17 cellular contexts compared by ENCODE assay signal in genomic region chr13:98158172-98158907, GRCh38. TPM values are rescaled to one million over a fixed set of nuclear protein-coding genes. Genes with fewer than 3 reads are reported as not detected.
DNase-seq lines count a peak whose midpoint lies in the region; ATAC-seq, FAIRE-seq and TF ChIP-seq lines count a peak whose summit lies in the region.
"Had no signal": no experiment of that assay in that cellular context is flagged by ENCODE, and none has a peak within 500 bp of the region (broad histone marks: within the 10 kb centered on the region; RNA-seq: fewer than 3 reads in every experiment).

No MANE protein-coding gene starts in this region.

- intact Hi-C loops in HepG2 (cut with micrococcal nuclease; ENCODE audit: unreplicated experiment) = no loop called here
- intact Hi-C loops in activated T-helper 2 cell treated with anti-CD3 and anti-CD28 coated beads, Interferon-gamma antibody, Interleukin-2, Interleukin-4, amounts not matched to agents 10 μg/mL and 5 μg/mL and 100 μg/mL, durations not matched to agents 14 hours and 24 hours and 36 hours (cut with micrococcal nuclease) = no loop called here

- H3K27me3 Mint-ChIP-seq in brain = no peaks in the 10 kb centered on the region
- no peaks in the 10 kb centered on the region for H3K27me3 Mint-ChIP-seq in activated T-helper 2 cell treated with anti-CD3 and anti-CD28 coated beads, Interferon-gamma antibody, Interleukin-2, Interleukin-4, amounts not matched to agents 10 μg/mL and 5 μg/mL and 100 μg/mL, durations not matched to agents 14 hours and 24 hours and 36 hours (ENCODE audit: low read depth)

- WGBS in liver = 89% methylated on average over 5 of the region's 5 CpGs
- WGBS in HepG2 (ENCODE audit: low lambda C conversion rate) = 96% methylated on average over 5 of the region's 5 CpGs

- peak overlapping the region in 3 of 5 experiments; percentile 38 to 68 (median 44) for H3K27ac Mint-ChIP-seq in brain
- H3K27ac Mint-ChIP-seq in activated T-helper 2 cell treated with anti-CD3 and anti-CD28 coated beads, Interferon-gamma antibody, Interleukin-2, Interleukin-4, amounts not matched to agents 10 μg/mL and 5 μg/mL and 100 μg/mL, durations not matched to agents 14 hours and 24 hours and 36 hours = no peak overlapping the region

- no peak for DNase-seq in HepG2 (ENCODE audit: low spot score)
- DNase-seq in myocyte (ENCODE audit: low read depth) = peak; percentile 68
- DNase-seq in HTR-8/SVneo (ENCODE audit: insufficient read length, low spot score) = no peak
- DNase-seq in activated T-helper 2 cell treated with anti-CD3 and anti-CD28 coated beads, Interferon-gamma antibody, Interleukin-2, Interleukin-4, amounts not matched to agents 10 μg/mL and 5 μg/mL and 100 μg/mL, durations not matched to agents 14 hours and 24 hours and 36 hours (ENCODE audit: low spot score) = no peak
- DNase-seq in HuH-7.5 (ENCODE audit: low spot score) = no peak
- DNase-seq: EL, MV-4-11, NCI-H1417, NCI-H1930, NCI-H2171, NCI-H446, PC-9 had no signal

- H3K4me3 ChIP-seq in liver (ENCODE audit: low read depth in 1 of 3, low read length in 3 of 3) = no peak overlapping the region
- no peak overlapping the region for H3K4me3 ChIP-seq in HepG2 (replicated peaks in 1 of 3; ENCODE audit: insufficient read depth in 1 of 3, low read depth in 2 of 3, low read length in 3 of 3)
- H3K4me3 ChIP-seq: PC-9 had no signal

- peaks cover 40% of the 10 kb centered on the region for H3K4me1 Mint-ChIP-seq in brain
- no peaks in the 10 kb centered on the region for H3K4me1 Mint-ChIP-seq in activated T-helper 2 cell treated with anti-CD3 and anti-CD28 coated beads, Interferon-gamma antibody, Interleukin-2, Interleukin-4, amounts not matched to agents 10 μg/mL and 5 μg/mL and 100 μg/mL, durations not matched to agents 14 hours and 24 hours and 36 hours (ENCODE audit: low read depth)

- in situ Hi-C loops in HepG2 (cut with HindIII; ENCODE audit: extremely low pct_ligation_motif_present, low pct_unique_long_range_greater_than_20kb) = no loop called here

- H3K27me3 ChIP-seq in liver (ENCODE audit: control insufficient read depth in 4 of 4, insufficient read depth in 4 of 4, low read length in 3 of 4) (no peaks in the 10 kb centered on the region), HepG2 (ENCODE audit: control insufficient read depth in 1 of 2, insufficient read depth in 2 of 2, low read length in 2 of 2) (no peaks in the 10 kb centered on the region)

- H3K79me2 ChIP-seq in HepG2 (ENCODE audit: insufficient read depth, low read length) = peaks cover 98% of the 10 kb centered on the region

- POLR2A ChIA-PET in HepG2 (lab: Yijun Ruan, JAX) = interaction anchor here (0.7 kb wide), 1 partner anchor 116 kb away, joined by 3 read pairs; no protein-coding TSS in a partner anchor

- H3K36me3 ChIP-seq in liver (ENCODE audit: control insufficient read depth in 4 of 4, insufficient read depth in 3 of 4, low read depth in 1 of 4, low read length in 3 of 4) = no peaks in the 10 kb centered on the region
- peaks cover 11 to 40% of the 10 kb centered on the region in 2 experiments for H3K36me3 ChIP-seq in HepG2 (replicated peaks in 1 of 2; ENCODE audit: control insufficient read depth in 1 of 2, insufficient read depth in 2 of 2, low read length in 2 of 2)

- TF ChIP-seq RAD21 in liver (IDR thresholded peaks at IDR 0.05) (no peak), HepG2 (CRISPR knock-in tag; IDR thresholded peaks at IDR 0.05) (no peak)

- no TSS peak for BruUV-seq in HepG2 (replicated peaks; lab: Mats Ljungman, UMichigan)

- H3K9ac ChIP-seq in liver (ENCODE audit: low read depth in 1 of 2, low read length in 2 of 2) (no peak overlapping the region), HepG2 (ENCODE audit: insufficient read depth, low read depth, low read length) (no peak overlapping the region)

- H3K4me1 ChIP-seq in liver (ENCODE audit: control insufficient read depth in 4 of 4, insufficient read depth in 4 of 4, low read length in 3 of 4) (peaks cover 5 to 26% (median 16%) of the 10 kb centered on the region in 4 donors), HepG2 (ENCODE audit: insufficient read depth, low read length) (peaks cover 100% of the 10 kb centered on the region)

- ATAC-seq in HepG2 = no peak

- peaks cover 55% of the 10 kb centered on the region for H3K36me3 Mint-ChIP-seq in brain
- no peaks in the 10 kb centered on the region for H3K36me3 Mint-ChIP-seq in activated T-helper 2 cell treated with anti-CD3 and anti-CD28 coated beads, Interferon-gamma antibody, Interleukin-2, Interleukin-4, amounts not matched to agents 10 μg/mL and 5 μg/mL and 100 μg/mL, durations not matched to agents 14 hours and 24 hours and 36 hours (ENCODE audit: low read depth)

- TF ChIP-seq CTCF in liver (IDR thresholded peaks at IDR 0.05; ENCODE audit: low read depth, low read length, missing input control) (no peak), HepG2 (CRISPR knock-in tag; IDR thresholded peaks at IDR 0.05) (no peak), brain (conservative IDR thresholded peaks at IDR 0.05) (no peak)

- H2AFZ ChIP-seq in HepG2 (ENCODE audit: low read length) = no peak overlapping the region
- H2AFZ ChIP-seq: PC-9 had no signal

- H3K9me3 Mint-ChIP-seq in brain = peaks cover 0 to 20% (median 5%) of the 10 kb centered on the region in 5 experiments
- H3K9me3 Mint-ChIP-seq in activated T-helper 2 cell treated with anti-CD3 and anti-CD28 coated beads, Interferon-gamma antibody, Interleukin-2, Interleukin-4, amounts not matched to agents 10 μg/mL and 5 μg/mL and 100 μg/mL, durations not matched to agents 14 hours and 24 hours and 36 hours = no peaks in the 10 kb centered on the region

- TF ChIP-seq POLR2A in HepG2 (IDR thresholded peaks at IDR 0.05; ENCODE audit: insufficient read depth in 1 of 2, low read depth in 2 of 2, low read length in 2 of 2) = no peak

- H3K4me3 Mint-ChIP-seq in brain = no peak overlapping the region
- no peak overlapping the region for H3K4me3 Mint-ChIP-seq in activated T-helper 2 cell treated with anti-CD3 and anti-CD28 coated beads, Interferon-gamma antibody, Interleukin-2, Interleukin-4, amounts not matched to agents 10 μg/mL and 5 μg/mL and 100 μg/mL, durations not matched to agents 14 hours and 24 hours and 36 hours (ENCODE audit: low read depth)

- no peak overlapping the region for H3K4me2 ChIP-seq in HepG2 (ENCODE audit: low read depth, low read length)
- H3K4me2 ChIP-seq: PC-9 had no signal

- FAIRE-seq in HepG2 (lab: Jason Lieb, UNC) (no peak), HTR-8/SVneo (lab: Jason Lieb, UNC) (no peak)

- H4K20me1 ChIP-seq in HepG2 (ENCODE audit: insufficient read depth, low read length) = peaks cover 74% of the 10 kb centered on the region

- H3K9me3 ChIP-seq in liver (ENCODE audit: control insufficient read depth in 4 of 4, low read length in 3 of 4) (no peaks in the 10 kb centered on the region), HepG2 (ENCODE audit: low read length) (no peaks in the 10 kb centered on the region)

- no peak overlapping the region for H3K27ac ChIP-seq in liver (ENCODE audit: low read depth in 1 of 2, low read length in 2 of 2)
- H3K27ac ChIP-seq in HepG2 (ENCODE audit: extremely low read length, insufficient read depth, low read length) = no peak overlapping the region
- H3K27ac ChIP-seq: C4-2B, PC-9 had no signal

- TF ChIP-seq EP300 in HepG2 (IDR thresholded peaks at IDR 0.05; ENCODE audit: low read depth in 2 of 2, low read length in 2 of 2) (no peak), HepG2 (CRISPR knock-in tag; IDR thresholded peaks at IDR 0.05; ENCODE audit: borderline replicate concordance) (no peak)

- CTCF ChIA-PET in HepG2 (lab: Yijun Ruan, JAX; ENCODE audit: low intra/inter-chr PET ratio, low total read pairs) = no interaction called here

RNA-seq across cellular contexts. Expression of gene FARP1, which starts 15.4 kb away (rescaled TPM):
- total RNA-seq in liver (10 to 100 TPM; 29.4 to 62.6 TPM), HepG2 (2016; rRNA removed; fragmentation: Illumina TruSeq; extraction: Trizol) (70.1 and 70.6 TPM in 2 replicates), myocyte (11.2 and 18.5 TPM in 2 replicates)
- polyA plus RNA-seq in liver (10 to 100 TPM; 28.4 to 50.2 TPM), HepG2 (2011; rRNA removed) (109 and 126 TPM in 2 replicates), brain (ENCODE audit: insufficient read depth, low read depth, low replicate concordance) (86.6 TPM)
- 91.6 and 94.1 TPM in 2 replicates for total RNA-seq in HepG2 (2016; cell fraction: cytosol; rRNA removed; fragmentation: Illumina TruSeq; extraction: Trizol; ENCODE audit: low read depth)
- total RNA-seq in HepG2 (2016; cell fraction: insoluble cytoplasmic fraction; rRNA removed; fragmentation: Illumina TruSeq; extraction: Trizol) = 64.4 and 75.8 TPM in 2 replicates
- total RNA-seq in HepG2 (2016; cell fraction: membrane; rRNA removed; fragmentation: Illumina TruSeq; extraction: Trizol) = 122 and 143 TPM in 2 replicates
- 136 and 157 TPM in 2 replicates for total RNA-seq in HepG2 (2016; cell fraction: nucleus; rRNA removed; fragmentation: Illumina TruSeq; extraction: Trizol)
- polyA plus RNA-seq in HepG2 (2011; cell fraction: cytosol; rRNA removed) = 71.5 and 112 TPM in 2 replicates
- 463 and 562 TPM in 2 replicates for polyA plus RNA-seq in HepG2 (2011; cell fraction: nucleus; rRNA removed)
- 322 and 394 TPM in 2 replicates for polyA plus RNA-seq in HepG2 (2012)
- polyA plus RNA-seq in HepG2 (2016; cell fraction: cytosol; fragmentation: Illumina TruSeq; extraction: Trizol; ENCODE audit: low read depth) = 109 and 112 TPM in 2 replicates
- polyA plus RNA-seq in HepG2 (2016; cell fraction: insoluble cytoplasmic fraction; fragmentation: Illumina TruSeq; extraction: Trizol; ENCODE audit: low read depth) = 77.6 and 113 TPM in 2 replicates
- 192 and 207 TPM in 2 replicates for polyA plus RNA-seq in HepG2 (2016; cell fraction: membrane; fragmentation: Illumina TruSeq; extraction: Trizol; ENCODE audit: low read depth)
- 224 and 256 TPM in 2 replicates for polyA plus RNA-seq in HepG2 (2016; cell fraction: nucleus; fragmentation: Illumina TruSeq; extraction: Trizol; ENCODE audit: insufficient read depth, low read depth)
- 0.68 and 162 TPM in 2 replicates for polyA minus RNA-seq in HepG2 (2011; rRNA and poly(A)+ RNA removed; ENCODE audit: low replicate concordance)
- 152 and 206 TPM in 2 replicates for polyA minus RNA-seq in HepG2 (2011; cell fraction: cytosol; rRNA and poly(A)+ RNA removed)
- polyA minus RNA-seq in HepG2 (2011; cell fraction: nucleus; rRNA and poly(A)+ RNA removed) = 598 and 660 TPM in 2 replicates
- polyA plus RNA-seq in myocyte (2012) = 65.4 TPM
- total RNA-seq in activated T-helper 2 cell treated with anti-CD3 and anti-CD28 coated beads, Interferon-gamma antibody, Interleukin-2, Interleukin-4, amounts not matched to agents 10 μg/mL and 5 μg/mL and 100 μg/mL, durations not matched to agents 14 hours and 24 hours and 36 hours = 0.55 and 0.89 TPM in 2 replicates

RNA-seq across cellular contexts. Expression of gene RNF113B, which starts 18.7 kb away (rescaled TPM):
- total RNA-seq in liver (not detected), HepG2 (2016; rRNA removed; fragmentation: Illumina TruSeq; extraction: Trizol) (not detected in 2 replicates), myocyte (not detected in 2 replicates)
- polyA plus RNA-seq in liver (under 1 TPM in 1 of 2 donors, not detected in 1; 0.64 TPM), HepG2 (2011; rRNA removed) (not detected in 2 replicates), brain (ENCODE audit: insufficient read depth, low read depth, low replicate concordance) (not detected)
- not detected in 2 replicates for total RNA-seq in HepG2 (2016; cell fraction: cytosol; rRNA removed; fragmentation: Illumina TruSeq; extraction: Trizol; ENCODE audit: low read depth)
- total RNA-seq in HepG2 (2016; cell fraction: insoluble cytoplasmic fraction; rRNA removed; fragmentation: Illumina TruSeq; extraction: Trizol) = not detected in 2 replicates
- total RNA-seq in HepG2 (2016; cell fraction: membrane; rRNA removed; fragmentation: Illumina TruSeq; extraction: Trizol) = not detected in 2 replicates
- not detected in 2 replicates for total RNA-seq in HepG2 (2016; cell fraction: nucleus; rRNA removed; fragmentation: Illumina TruSeq; extraction: Trizol)
- polyA plus RNA-seq in HepG2 (2011; cell fraction: cytosol; rRNA removed) = not detected in 2 replicates
- polyA plus RNA-seq in HepG2 (2011; cell fraction: nucleus; rRNA removed) = not detected in 2 replicates
- polyA plus RNA-seq in HepG2 (2012) = 0.15 TPM in 1 of 2 replicates, not detected in the other
- polyA plus RNA-seq in HepG2 (2016; cell fraction: cytosol; fragmentation: Illumina TruSeq; extraction: Trizol; ENCODE audit: low read depth) = not detected in 2 replicates
- not detected in 2 replicates for polyA plus RNA-seq in HepG2 (2016; cell fraction: insoluble cytoplasmic fraction; fragmentation: Illumina TruSeq; extraction: Trizol; ENCODE audit: low read depth)
- not detected in 2 replicates for polyA plus RNA-seq in HepG2 (2016; cell fraction: membrane; fragmentation: Illumina TruSeq; extraction: Trizol; ENCODE audit: low read depth)
- polyA plus RNA-seq in HepG2 (2016; cell fraction: nucleus; fragmentation: Illumina TruSeq; extraction: Trizol; ENCODE audit: insufficient read depth, low read depth) = not detected in 2 replicates
- not detected in 2 replicates for polyA minus RNA-seq in HepG2 (2011; rRNA and poly(A)+ RNA removed; ENCODE audit: low replicate concordance)
- polyA minus RNA-seq in HepG2 (2011; cell fraction: cytosol; rRNA and poly(A)+ RNA removed) = not detected in 2 replicates
- polyA minus RNA-seq in HepG2 (2011; cell fraction: nucleus; rRNA and poly(A)+ RNA removed) = not detected in 2 replicates
- 0.08 TPM for polyA plus RNA-seq in myocyte (2012)
- not detected in 2 replicates for total RNA-seq in activated T-helper 2 cell treated with anti-CD3 and anti-CD28 coated beads, Interferon-gamma antibody, Interleukin-2, Interleukin-4, amounts not matched to agents 10 μg/mL and 5 μg/mL and 100 μg/mL, durations not matched to agents 14 hours and 24 hours and 36 hours
- total RNA-seq: H4, HT1080, PC-9 had no signal
